8 cellular contexts compared by ENCODE assay signal in the genomic region with DNA sequence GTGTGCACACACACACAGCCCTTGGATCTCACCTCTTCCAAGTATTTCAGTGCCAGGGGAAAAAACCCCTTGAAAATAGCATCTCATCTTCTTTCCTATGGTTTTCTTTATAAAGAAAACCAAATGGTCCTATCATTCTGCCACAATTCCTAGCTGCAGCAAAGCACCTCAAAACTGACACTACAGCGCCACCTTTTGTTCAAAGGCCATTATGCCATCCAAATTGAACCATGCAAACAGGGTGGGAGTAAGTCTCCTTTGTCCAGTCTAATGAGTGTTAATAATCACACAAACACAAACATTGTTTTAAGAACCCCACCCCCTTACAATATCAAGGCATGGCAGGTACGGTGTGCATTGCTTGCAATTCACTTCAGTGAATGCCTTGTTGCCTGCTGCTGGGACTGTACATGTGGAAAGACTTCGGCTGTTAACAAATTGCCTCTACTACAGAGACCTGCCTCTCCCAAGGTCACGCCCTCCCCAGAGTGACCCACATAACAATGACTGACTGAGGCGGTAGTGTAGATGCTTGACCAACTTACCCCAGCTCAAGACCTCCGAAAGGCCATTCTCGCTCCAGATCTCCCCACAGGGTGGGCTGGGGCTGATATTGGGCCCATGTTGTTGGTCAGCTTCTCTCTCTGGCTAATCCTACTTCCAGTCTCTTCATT. TPM values are rescaled to one million over a fixed set of nuclear protein-coding genes. Genes with fewer than 3 reads are reported as not detected.
DNase-seq lines count a peak whose midpoint lies in the region; ATAC-seq, FAIRE-seq and TF ChIP-seq lines count a peak whose summit lies in the region.

No MANE protein-coding gene starts in this region.

- no peak for ATAC-seq in Right ventricle myocardium inferior
- ATAC-seq in HG03565 (IDR thresholded peaks at IDR 0.05; ENCODE audit: unreplicated experiment) = no peak

- H3K27ac ChIP-seq in cardiac muscle cell (no peak overlapping the region), GM23248 (no peak overlapping the region)

- H3K79me2 ChIP-seq in GM23248 (ENCODE audit: insufficient read depth) = no peaks in the 10 kb centered on the region

- DNase-seq in cardiac muscle cell (ENCODE audit: low read depth in 1 of 2, low spot score in 1 of 2) = peak; percentile 61 to 64
- DNase-seq in Right ventricle myocardium inferior (ENCODE audit: missing footprints) = no peak
- DNase-seq in GM23248 = peak; percentile 50
- DNase-seq in NCI-H345 treated with DMSO at 0.1 percent for 48 hours (lab: John Stamatoyannopoulos, UW; ENCODE audit: unreplicated experiment) = peak; percentile 25
- DNase-seq in bronchial epithelial cell (ENCODE audit: low read depth) = peak; percentile 48
- no peak for DNase-seq in GF-D8 (lab: John Stamatoyannopoulos, UW)

- H3K9me3 Mint-ChIP-seq in nephron = no peaks in the 10 kb centered on the region

- H3K4me3 ChIP-seq in cardiac muscle cell = no peak overlapping the region
- H3K4me3 ChIP-seq in GM23248 = no peak overlapping the region
- H3K4me3 ChIP-seq in bronchial epithelial cell (ENCODE audit: low read depth, low read length) = no peak overlapping the region

- no peak overlapping the region for H3K4me2 ChIP-seq in GM23248 (ENCODE audit: unreplicated experiment)

- no peak overlapping the region for H3K27ac Mint-ChIP-seq in nephron

- TF ChIP-seq CTCF in cardiac muscle cell (IDR thresholded peaks at IDR 0.05; ENCODE audit: low read depth, low read length) = peak; percentile 70
- peak; percentile 69 for TF ChIP-seq CTCF in bronchial epithelial cell (IDR thresholded peaks at IDR 0.05; ENCODE audit: insufficient read depth, low read length, severe bottlenecking)
- TF ChIP-seq CTCF in nephron (IDR thresholded peaks at IDR 0.05; ENCODE audit: unreplicated experiment in 3 of 3) = peak; percentile 71 to 74 (median 72)

- H3K9me2 ChIP-seq in GM23248 (ENCODE audit: insufficient read depth) = no peaks in the 10 kb centered on the region

- H3K36me3 Mint-ChIP-seq in nephron (ENCODE audit: low read depth) = no peaks in the 10 kb centered on the region

- H3K9me3 ChIP-seq in cardiac muscle cell (ENCODE audit: low read depth) (no peaks in the 10 kb centered on the region), GM23248 (ENCODE audit: low read depth) (no peaks in the 10 kb centered on the region)

- in situ Hi-C loops in GM23248 (cut with MboI) = no loop called here

- intact Hi-C loops in Right ventricle myocardium inferior (cut with DNase I) = no loop called here

- no peaks in the 10 kb centered on the region for H3K4me1 Mint-ChIP-seq in nephron

- no peak overlapping the region for H2AFZ ChIP-seq in GM23248

- H3F3A ChIP-seq in GM23248 (ENCODE audit: insufficient read depth) = no peaks in the 10 kb centered on the region

- no peak for FAIRE-seq in bronchial epithelial cell (lab: Jason Lieb, UNC)

- H3K36me3 ChIP-seq in cardiac muscle cell = no peaks in the 10 kb centered on the region
- no peaks in the 10 kb centered on the region for H3K36me3 ChIP-seq in GM23248 (ENCODE audit: low read depth)
- H3K36me3 ChIP-seq in bronchial epithelial cell (ENCODE audit: control insufficient read depth, insufficient read depth, low read length) = no peaks in the 10 kb centered on the region

- no peaks in the 10 kb centered on the region for H3K27me3 ChIP-seq in cardiac muscle cell
- H3K27me3 ChIP-seq in GM23248 (replicated peaks; ENCODE audit: insufficient read depth) = peaks cover 9% of the 10 kb centered on the region; the same call in 1 of the 2 replicates
- H3K27me3 ChIP-seq in bronchial epithelial cell (ENCODE audit: control insufficient read depth, insufficient read depth, low read length) = no peaks in the 10 kb centered on the region

- H4K20me1 ChIP-seq in GM23248 (ENCODE audit: insufficient read depth) = no peaks in the 10 kb centered on the region

- H3K4me1 ChIP-seq in cardiac muscle cell (ENCODE audit: low read depth) (no peaks in the 10 kb centered on the region), GM23248 (ENCODE audit: insufficient read depth) (no peaks in the 10 kb centered on the region)

- WGBS in GM23248 (ENCODE audit: low coverage in 1 of 2, low lambda C conversion rate in 2 of 2, missing lambda C conversion rate in 2 of 2), 2 experiments = 26 to 30% methylated on average over 7 of the region's 7 CpGs

- no peak overlapping the region for H3K9ac ChIP-seq in GM23248

- no peak overlapping the region for H3K4me3 Mint-ChIP-seq in nephron

- H3K27me3 Mint-ChIP-seq in nephron (ENCODE audit: low read depth) = peaks cover 3% of the 10 kb centered on the region

RNA-seq across cellular contexts. Expression of a gene that starts 31.7 kb away (rescaled TPM):
- 0.60 and 0.99 TPM in 2 replicates for total RNA-seq in cardiac muscle cell
- 1.0 and 1.4 TPM in 2 replicates for polyA plus RNA-seq in cardiac muscle cell
- 0.08 TPM for total RNA-seq in Right ventricle myocardium inferior
- total RNA-seq in GM23248 (2014; rRNA removed; shearing (Covaris generic)) = not detected in 2 replicates
- not detected in 2 replicates for polyA plus RNA-seq in GM23248 (2016; fragmentation: Nextera tagmentation; extraction: Ambion mirVana)
- 1.0 and 1.8 TPM in 2 replicates for total RNA-seq in bronchial epithelial cell

Comparison
In these comparisons a context has a peak if more than half of its experiments do, and no peak if none do; other contexts are left out.
1. DNase-seq: peak in cardiac muscle cell (2 of 2), GM23248 (single experiment), NCI-H345 treated with DMSO at 0.1 percent for 48 hours (single experiment) and bronchial epithelial cell (single experiment); none in Right ventricle myocardium inferior (single experiment) and GF-D8 (single experiment).
2. Peak in every context shown above with its lines, with median percentiles within 50 percentile points of each other: CTCF ChIP-seq.